In genomic region chr7:78985509-78985908, GRCh38 we compare ENCODE assay signal across 23 cellular contexts.
"Had no signal": no experiment of that assay in that cellular context is flagged by ENCODE, and none has a peak within 500 bp of the region (broad histone marks: within the 10 kb centered on the region; RNA-seq: fewer than 3 reads in every experiment).

No MANE protein-coding gene starts in this region.

- H3K27ac Mint-ChIP-seq: activated B cell treated with CpG ODN at 0.5 μM for 24 hours; activated CD4-positive, alpha-beta memory T cell treated with anti-CD3 and anti-CD28 coated beads, Interleukin-2, amount 10 ng/mL, durations not matched to agents 7 days and 5 days; activated CD8-positive, alpha-beta memory T cell treated with anti-CD3 and anti-CD28 coated beads, Interleukin-2, amount 10 ng/mL, durations not matched to agents 7 days and 5 days; activated naive CD8-positive, alpha-beta T cell treated with anti-CD3 and anti-CD28 coated beads, Interleukin-2, amount 10 ng/mL, durations not matched to agents 7 days and 5 days; activated T-helper 17 cell treated with anti-CD3 and anti-CD28 coated beads, Interleukin-2, amount 50 U/mL, for 72 hours; nephron progenitor cell; stimulated activated memory B cell treated with anti-CD40 and anti-IgM and Interleukin-4, amounts not matched to agents 10 μg/mL and 1 μg/mL and 100 μg/mL, for 72 hours had no signal

- DNase-seq: activated B cell treated with CpG ODN at 0.5 μM for 24 hours; activated CD4-positive, alpha-beta memory T cell treated with anti-CD3 and anti-CD28 coated beads, Interleukin-2, amount 10 ng/mL, durations not matched to agents 7 days and 5 days; activated CD4-positive, alpha-beta T cell treated with anti-CD3 and anti-CD28 coated beads for 4 hours; activated CD8-positive, alpha-beta memory T cell treated with anti-CD3 and anti-CD28 coated beads, Interleukin-2, amount 10 ng/mL, durations not matched to agents 7 days and 5 days; activated naive CD4-positive, alpha-beta T cell treated with Interleukin-2 at 50 U/mL for 16 hours; activated naive CD8-positive, alpha-beta T cell treated with anti-CD3 and anti-CD28 coated beads, Interleukin-2, amount 10 ng/mL, durations not matched to agents 7 days and 5 days; amygdala; dermis blood vessel endothelial cell; foreskin keratinocyte; glutamatergic neuron; hippocampal formation; kidney; nephron progenitor cell; nucleus accumbens; stimulated activated CD4-positive, alpha-beta T cell treated with anti-CD3 and anti-CD28 coated beads, Interleukin-4, amount 100 ng/mL, for 4 hours; upper lobe of left lung had no signal

- H3K4me2 ChIP-seq: smooth muscle cell had no signal

- ATAC-seq: activated CD8-positive, alpha-beta memory T cell treated with anti-CD3 and anti-CD28 coated beads, Interleukin-2, amount 10 ng/mL, durations not matched to agents 7 days and 5 days; activated T-helper 17 cell treated with anti-CD3 and anti-CD28 coated beads, Interleukin-2, amount 50 U/mL, for 72 hours; foreskin keratinocyte; left lobe of liver; sciatic nerve; stimulated activated memory B cell treated with anti-CD40 and anti-IgM and Interleukin-4, amounts not matched to agents 10 μg/mL and 1 μg/mL and 100 μg/mL, for 72 hours had no signal

- H3K36me3 ChIP-seq: cardiac muscle cell, thoracic aorta, upper lobe of left lung had no signal

- H3K27me3 Mint-ChIP-seq: activated B cell treated with CpG ODN at 0.5 μM for 24 hours; activated CD4-positive, alpha-beta memory T cell treated with anti-CD3 and anti-CD28 coated beads, Interleukin-2, amount 10 ng/mL, durations not matched to agents 7 days and 5 days; activated CD8-positive, alpha-beta memory T cell treated with anti-CD3 and anti-CD28 coated beads, Interleukin-2, amount 10 ng/mL, durations not matched to agents 7 days and 5 days; activated naive CD8-positive, alpha-beta T cell treated with anti-CD3 and anti-CD28 coated beads, Interleukin-2, amount 10 ng/mL, durations not matched to agents 7 days and 5 days; activated T-helper 17 cell treated with anti-CD3 and anti-CD28 coated beads, Interleukin-2, amount 50 U/mL, for 72 hours; stimulated activated memory B cell treated with anti-CD40 and anti-IgM and Interleukin-4, amounts not matched to agents 10 μg/mL and 1 μg/mL and 100 μg/mL, for 72 hours had no signal

- H3K4me3 ChIP-seq: cardiac muscle cell, smooth muscle cell, thoracic aorta, upper lobe of left lung had no signal

- H3K9me3 ChIP-seq: thoracic aorta, upper lobe of left lung had no signal

- H3K9me3 Mint-ChIP-seq: activated B cell treated with CpG ODN at 0.5 μM for 24 hours; activated naive CD8-positive, alpha-beta T cell treated with anti-CD3 and anti-CD28 coated beads, Interleukin-2, amount 10 ng/mL, durations not matched to agents 7 days and 5 days; nephron progenitor cell had no signal

- H3K4me1 ChIP-seq: foreskin keratinocyte, upper lobe of left lung had no signal

- H3K27ac ChIP-seq: cardiac muscle cell, foreskin keratinocyte, thoracic aorta, upper lobe of left lung had no signal

- H3K4me1 Mint-ChIP-seq: activated B cell treated with CpG ODN at 0.5 μM for 24 hours; activated CD4-positive, alpha-beta memory T cell treated with anti-CD3 and anti-CD28 coated beads, Interleukin-2, amount 10 ng/mL, durations not matched to agents 7 days and 5 days; activated CD8-positive, alpha-beta memory T cell treated with anti-CD3 and anti-CD28 coated beads, Interleukin-2, amount 10 ng/mL, durations not matched to agents 7 days and 5 days; activated naive CD8-positive, alpha-beta T cell treated with anti-CD3 and anti-CD28 coated beads, Interleukin-2, amount 10 ng/mL, durations not matched to agents 7 days and 5 days; activated T-helper 17 cell treated with anti-CD3 and anti-CD28 coated beads, Interleukin-2, amount 50 U/mL, for 72 hours; nephron progenitor cell; stimulated activated memory B cell treated with anti-CD40 and anti-IgM and Interleukin-4, amounts not matched to agents 10 μg/mL and 1 μg/mL and 100 μg/mL, for 72 hours had no signal

- H3K36me3 Mint-ChIP-seq: activated CD8-positive, alpha-beta memory T cell treated with anti-CD3 and anti-CD28 coated beads, Interleukin-2, amount 10 ng/mL, durations not matched to agents 7 days and 5 days; activated naive CD8-positive, alpha-beta T cell treated with anti-CD3 and anti-CD28 coated beads, Interleukin-2, amount 10 ng/mL, durations not matched to agents 7 days and 5 days; stimulated activated memory B cell treated with anti-CD40 and anti-IgM and Interleukin-4, amounts not matched to agents 10 μg/mL and 1 μg/mL and 100 μg/mL, for 72 hours had no signal

- H3K4me3 Mint-ChIP-seq: activated B cell treated with CpG ODN at 0.5 μM for 24 hours; activated CD4-positive, alpha-beta memory T cell treated with anti-CD3 and anti-CD28 coated beads, Interleukin-2, amount 10 ng/mL, durations not matched to agents 7 days and 5 days; activated CD8-positive, alpha-beta memory T cell treated with anti-CD3 and anti-CD28 coated beads, Interleukin-2, amount 10 ng/mL, durations not matched to agents 7 days and 5 days; activated naive CD8-positive, alpha-beta T cell treated with anti-CD3 and anti-CD28 coated beads, Interleukin-2, amount 10 ng/mL, durations not matched to agents 7 days and 5 days; activated T-helper 17 cell treated with anti-CD3 and anti-CD28 coated beads, Interleukin-2, amount 50 U/mL, for 72 hours; nephron progenitor cell; stimulated activated memory B cell treated with anti-CD40 and anti-IgM and Interleukin-4, amounts not matched to agents 10 μg/mL and 1 μg/mL and 100 μg/mL, for 72 hours had no signal

- H3K27me3 ChIP-seq: cardiac muscle cell, foreskin keratinocyte, upper lobe of left lung had no signal
